ENCODE assay signal across 1 cellular context in genomic region chr3:126911162-126912026, GRCh38.
A peak's percentile ranks its signal among the peaks of the same experiment; 100 is the strongest.
TF ChIP-seq lines count a peak whose summit lies in the region.

No MANE protein-coding gene starts in this region.

TF ChIP-seq in K562, 482 proteins besides CTCF, POLR2A, EP300 and RAD21 (continued from another document and continues in another):
- TF ChIP-seq, protein P1, sequence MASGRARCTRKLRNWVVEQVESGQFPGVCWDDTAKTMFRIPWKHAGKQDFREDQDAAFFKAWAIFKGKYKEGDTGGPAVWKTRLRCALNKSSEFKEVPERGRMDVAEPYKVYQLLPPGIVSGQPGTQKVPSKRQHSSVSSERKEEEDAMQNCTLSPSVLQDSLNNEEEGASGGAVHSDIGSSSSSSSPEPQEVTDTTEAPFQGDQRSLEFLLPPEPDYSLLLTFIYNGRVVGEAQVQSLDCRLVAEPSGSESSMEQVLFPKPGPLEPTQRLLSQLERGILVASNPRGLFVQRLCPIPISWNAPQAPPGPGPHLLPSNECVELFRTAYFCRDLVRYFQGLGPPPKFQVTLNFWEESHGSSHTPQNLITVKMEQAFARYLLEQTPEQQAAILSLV (tag; IDR thresholded peaks at IDR 0.05): peak; percentile 46
- no peak for TF ChIP-seq ZNF217 (CRISPR knock-in tag; IDR thresholded peaks at IDR 0.05)
- TF ChIP-seq MTA2 (IDR thresholded peaks at IDR 0.05; ENCODE audit: low read depth): peak; percentile 87
- TF ChIP-seq CEBPG (CRISPR knock-in tag; IDR thresholded peaks at IDR 0.05): no peak
- peak in 1 of 2 experiments; percentile 31; a peak in 1 of 4 replicates for TF ChIP-seq CEBPG (tag; conservative IDR thresholded peaks at IDR 0.05 in 1 of 2, IDR thresholded peaks at IDR 0.05 in 1 of 2)
- peak; percentile 70 for TF ChIP-seq POLR2AphosphoS5 (IDR thresholded peaks at IDR 0.05; ENCODE audit: control insufficient read depth, insufficient read depth, low read depth, low read length)
- TF ChIP-seq ARHGAP35 (IDR thresholded peaks at IDR 0.05; ENCODE audit: partially characterized antibody): no peak
- peak; percentile 76; the same call in 1 of the 2 replicates for TF ChIP-seq ZNF311 (CRISPR knock-in tag; IDR thresholded peaks at IDR 0.05)
- TF ChIP-seq RBFOX2 (IDR thresholded peaks at IDR 0.05; ENCODE audit: low read depth, low read length): peak; percentile 72
- peak; percentile 55; the same call in 1 of the 2 replicates for TF ChIP-seq GATAD2B (IDR thresholded peaks at IDR 0.05; ENCODE audit: borderline replicate concordance)
- TF ChIP-seq CTBP1 (IDR thresholded peaks at IDR 0.05; ENCODE audit: borderline replicate concordance): peak; percentile 85
- TF ChIP-seq ZKSCAN1 (IDR thresholded peaks at IDR 0.05; ENCODE audit: low read depth, low read length): peak; percentile 79; the same call in 1 of the 2 replicates
- peak; percentile 98 for TF ChIP-seq RNF2 (IDR thresholded peaks at IDR 0.05)
- no peak for TF ChIP-seq ZNF41 (CRISPR knock-in tag; conservative IDR thresholded peaks at IDR 0.05)
- TF ChIP-seq, protein P2, sequence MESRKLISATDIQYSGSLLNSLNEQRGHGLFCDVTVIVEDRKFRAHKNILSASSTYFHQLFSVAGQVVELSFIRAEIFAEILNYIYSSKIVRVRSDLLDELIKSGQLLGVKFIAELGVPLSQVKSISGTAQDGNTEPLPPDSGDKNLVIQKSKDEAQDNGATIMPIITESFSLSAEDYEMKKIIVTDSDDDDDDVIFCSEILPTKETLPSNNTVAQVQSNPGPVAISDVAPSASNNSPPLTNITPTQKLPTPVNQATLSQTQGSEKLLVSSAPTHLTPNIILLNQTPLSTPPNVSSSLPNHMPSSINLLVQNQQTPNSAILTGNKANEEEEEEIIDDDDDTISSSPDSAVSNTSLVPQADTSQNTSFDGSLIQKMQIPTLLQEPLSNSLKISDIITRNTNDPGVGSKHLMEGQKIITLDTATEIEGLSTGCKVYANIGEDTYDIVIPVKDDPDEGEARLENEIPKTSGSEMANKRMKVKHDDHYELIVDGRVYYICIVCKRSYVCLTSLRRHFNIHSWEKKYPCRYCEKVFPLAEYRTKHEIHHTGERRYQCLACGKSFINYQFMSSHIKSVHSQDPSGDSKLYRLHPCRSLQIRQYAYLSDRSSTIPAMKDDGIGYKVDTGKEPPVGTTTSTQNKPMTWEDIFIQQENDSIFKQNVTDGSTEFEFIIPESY (CRISPR knock-in tag; IDR thresholded peaks at IDR 0.05): no peak
- TF ChIP-seq, protein P3, sequence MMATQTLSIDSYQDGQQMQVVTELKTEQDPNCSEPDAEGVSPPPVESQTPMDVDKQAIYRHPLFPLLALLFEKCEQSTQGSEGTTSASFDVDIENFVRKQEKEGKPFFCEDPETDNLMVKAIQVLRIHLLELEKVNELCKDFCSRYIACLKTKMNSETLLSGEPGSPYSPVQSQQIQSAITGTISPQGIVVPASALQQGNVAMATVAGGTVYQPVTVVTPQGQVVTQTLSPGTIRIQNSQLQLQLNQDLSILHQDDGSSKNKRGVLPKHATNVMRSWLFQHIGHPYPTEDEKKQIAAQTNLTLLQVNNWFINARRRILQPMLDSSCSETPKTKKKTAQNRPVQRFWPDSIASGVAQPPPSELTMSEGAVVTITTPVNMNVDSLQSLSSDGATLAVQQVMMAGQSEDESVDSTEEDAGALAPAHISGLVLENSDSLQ (IDR thresholded peaks at IDR 0.05): peak; percentile 38; the same call in 1 of the 2 replicates
- no peak for TF ChIP-seq SRSF9 (IDR thresholded peaks at IDR 0.05; ENCODE audit: borderline replicate concordance, low read depth, low read length)
- TF ChIP-seq PHF21A (IDR thresholded peaks at IDR 0.05; ENCODE audit: borderline replicate concordance, low read depth): no peak
- TF ChIP-seq MXI1 (IDR thresholded peaks at IDR 0.05; ENCODE audit: low read depth, low read length): 0 out of 2 replicates have a peak, but pooled peaks have one; percentile 39
- TF ChIP-seq HDAC8 (tag; IDR thresholded peaks at IDR 0.05): peak; percentile 42; the same call in 1 of the 2 replicates
- peak; percentile 90 for TF ChIP-seq GATA2 (CRISPR knock-in tag; IDR thresholded peaks at IDR 0.05)
- TF ChIP-seq PHB2 (IDR thresholded peaks at IDR 0.05; ENCODE audit: low read depth): no peak
- no peak; the same call in 1 of the 2 replicates for TF ChIP-seq HEY1 (CRISPR knock-in tag; IDR thresholded peaks at IDR 0.05; ENCODE audit: borderline replicate concordance)
- peak; percentile 89 for TF ChIP-seq JUND (IDR thresholded peaks at IDR 0.05; ENCODE audit: borderline replicate concordance, low read depth, low read length)
- TF ChIP-seq JUND (tag; IDR thresholded peaks at IDR 0.05; ENCODE audit: borderline replicate concordance, low read depth, low read length): peak; percentile 78; the same call in 2 of the 3 replicates
- no peak for TF ChIP-seq ZNF778 (CRISPR knock-in tag; IDR thresholded peaks at IDR 0.05)
- no peak for TF ChIP-seq CHD2 (IDR thresholded peaks at IDR 0.05; ENCODE audit: low read depth, low read length)
- TF ChIP-seq, protein P4, sequence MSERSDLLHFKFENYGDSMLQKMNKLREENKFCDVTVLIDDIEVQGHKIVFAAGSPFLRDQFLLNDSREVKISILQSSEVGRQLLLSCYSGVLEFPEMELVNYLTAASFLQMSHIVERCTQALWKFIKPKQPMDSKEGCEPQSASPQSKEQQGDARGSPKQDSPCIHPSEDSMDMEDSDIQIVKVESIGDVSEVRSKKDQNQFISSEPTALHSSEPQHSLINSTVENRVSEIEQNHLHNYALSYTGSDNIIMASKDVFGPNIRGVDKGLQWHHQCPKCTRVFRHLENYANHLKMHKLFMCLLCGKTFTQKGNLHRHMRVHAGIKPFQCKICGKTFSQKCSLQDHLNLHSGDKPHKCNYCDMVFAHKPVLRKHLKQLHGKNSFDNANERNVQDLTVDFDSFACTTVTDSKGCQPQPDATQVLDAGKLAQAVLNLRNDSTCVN (CRISPR knock-in tag; IDR thresholded peaks at IDR 0.05): no peak
- peak; percentile 68 for TF ChIP-seq EGR1 (conservative IDR thresholded peaks at IDR 0.05)
- peak; percentile 81 for TF ChIP-seq HDAC3 (IDR thresholded peaks at IDR 0.05; ENCODE audit: borderline replicate concordance, partially characterized antibody)
- TF ChIP-seq CBFA2T2 (conservative IDR thresholded peaks at IDR 0.05): peak; percentile 91
- TF ChIP-seq, protein P5, sequence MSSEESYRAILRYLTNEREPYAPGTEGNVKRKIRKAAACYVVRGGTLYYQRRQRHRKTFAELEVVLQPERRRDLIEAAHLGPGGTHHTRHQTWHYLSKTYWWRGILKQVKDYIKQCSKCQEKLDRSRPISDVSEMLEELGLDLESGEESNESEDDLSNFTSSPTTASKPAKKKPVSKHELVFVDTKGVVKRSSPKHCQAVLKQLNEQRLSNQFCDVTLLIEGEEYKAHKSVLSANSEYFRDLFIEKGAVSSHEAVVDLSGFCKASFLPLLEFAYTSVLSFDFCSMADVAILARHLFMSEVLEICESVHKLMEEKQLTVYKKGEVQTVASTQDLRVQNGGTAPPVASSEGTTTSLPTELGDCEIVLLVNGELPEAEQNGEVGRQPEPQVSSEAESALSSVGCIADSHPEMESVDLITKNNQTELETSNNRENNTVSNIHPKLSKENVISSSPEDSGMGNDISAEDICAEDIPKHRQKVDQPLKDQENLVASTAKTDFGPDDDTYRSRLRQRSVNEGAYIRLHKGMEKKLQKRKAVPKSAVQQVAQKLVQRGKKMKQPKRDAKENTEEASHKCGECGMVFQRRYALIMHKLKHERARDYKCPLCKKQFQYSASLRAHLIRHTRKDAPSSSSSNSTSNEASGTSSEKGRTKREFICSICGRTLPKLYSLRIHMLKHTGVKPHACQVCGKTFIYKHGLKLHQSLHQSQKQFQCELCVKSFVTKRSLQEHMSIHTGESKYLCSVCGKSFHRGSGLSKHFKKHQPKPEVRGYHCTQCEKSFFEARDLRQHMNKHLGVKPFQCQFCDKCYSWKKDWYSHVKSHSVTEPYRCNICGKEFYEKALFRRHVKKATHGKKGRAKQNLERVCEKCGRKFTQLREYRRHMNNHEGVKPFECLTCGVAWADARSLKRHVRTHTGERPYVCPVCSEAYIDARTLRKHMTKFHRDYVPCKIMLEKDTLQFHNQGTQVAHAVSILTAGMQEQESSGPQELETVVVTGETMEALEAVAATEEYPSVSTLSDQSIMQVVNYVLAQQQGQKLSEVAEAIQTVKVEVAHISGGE (CRISPR knock-in tag; IDR thresholded peaks at IDR 0.05): peak in 1 of 3 experiments; percentile 66; a peak in 2 of 6 replicates
- TF ChIP-seq RUNX1 (IDR thresholded peaks at IDR 0.05; ENCODE audit: low read depth): peak; percentile 92
- peak; percentile 51; the same call in 1 of the 2 replicates for TF ChIP-seq SP1 (CRISPR knock-in tag; IDR thresholded peaks at IDR 0.05)
- TF ChIP-seq, protein P6, sequence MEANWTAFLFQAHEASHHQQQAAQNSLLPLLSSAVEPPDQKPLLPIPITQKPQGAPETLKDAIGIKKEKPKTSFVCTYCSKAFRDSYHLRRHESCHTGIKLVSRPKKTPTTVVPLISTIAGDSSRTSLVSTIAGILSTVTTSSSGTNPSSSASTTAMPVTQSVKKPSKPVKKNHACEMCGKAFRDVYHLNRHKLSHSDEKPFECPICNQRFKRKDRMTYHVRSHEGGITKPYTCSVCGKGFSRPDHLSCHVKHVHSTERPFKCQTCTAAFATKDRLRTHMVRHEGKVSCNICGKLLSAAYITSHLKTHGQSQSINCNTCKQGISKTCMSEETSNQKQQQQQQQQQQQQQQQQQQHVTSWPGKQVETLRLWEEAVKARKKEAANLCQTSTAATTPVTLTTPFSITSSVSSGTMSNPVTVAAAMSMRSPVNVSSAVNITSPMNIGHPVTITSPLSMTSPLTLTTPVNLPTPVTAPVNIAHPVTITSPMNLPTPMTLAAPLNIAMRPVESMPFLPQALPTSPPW (CRISPR knock-in tag; IDR thresholded peaks at IDR 0.05): peak; percentile 48; the same call in 1 of the 2 replicates
- peak; percentile 87 for TF ChIP-seq PML (IDR thresholded peaks at IDR 0.05; ENCODE audit: low read length)
- TF ChIP-seq, protein P7, sequence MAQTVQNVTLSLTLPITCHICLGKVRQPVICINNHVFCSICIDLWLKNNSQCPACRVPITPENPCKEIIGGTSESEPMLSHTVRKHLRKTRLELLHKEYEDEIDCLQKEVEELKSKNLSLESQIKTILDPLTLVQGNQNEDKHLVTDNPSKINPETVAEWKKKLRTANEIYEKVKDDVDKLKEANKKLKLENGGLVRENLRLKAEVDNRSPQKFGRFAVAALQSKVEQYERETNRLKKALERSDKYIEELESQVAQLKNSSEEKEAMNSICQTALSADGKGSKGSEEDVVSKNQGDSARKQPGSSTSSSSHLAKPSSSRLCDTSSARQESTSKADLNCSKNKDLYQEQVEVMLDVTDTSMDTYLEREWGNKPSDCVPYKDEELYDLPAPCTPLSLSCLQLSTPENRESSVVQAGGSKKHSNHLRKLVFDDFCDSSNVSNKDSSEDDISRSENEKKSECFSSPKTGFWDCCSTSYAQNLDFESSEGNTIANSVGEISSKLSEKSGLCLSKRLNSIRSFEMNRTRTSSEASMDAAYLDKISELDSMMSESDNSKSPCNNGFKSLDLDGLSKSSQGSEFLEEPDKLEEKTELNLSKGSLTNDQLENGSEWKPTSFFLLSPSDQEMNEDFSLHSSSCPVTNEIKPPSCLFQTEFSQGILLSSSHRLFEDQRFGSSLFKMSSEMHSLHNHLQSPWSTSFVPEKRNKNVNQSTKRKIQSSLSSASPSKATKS (CRISPR knock-in tag; IDR thresholded peaks at IDR 0.05): no peak
- no peak for TF ChIP-seq NR2F6 (CRISPR knock-in tag; IDR thresholded peaks at IDR 0.05)
- TF ChIP-seq CBX1 (IDR thresholded peaks at IDR 0.05; ENCODE audit: low read depth): 0 out of 2 replicates have a peak, but pooled peaks have one; percentile 19
- no peak for TF ChIP-seq ARID2 (IDR thresholded peaks at IDR 0.05)
- TF ChIP-seq GABPA (tag; conservative IDR thresholded peaks at IDR 0.05; ENCODE audit: low read depth): peak; percentile 78
- peak in 1 of 2 experiments; percentile 63; a peak in 2 of 4 replicates for TF ChIP-seq ETV6 (IDR thresholded peaks at IDR 0.05; ENCODE audit: borderline replicate concordance in 1 of 2, low read depth in 2 of 2, low read length in 1 of 2)
- no peak for TF ChIP-seq ETV6 (CRISPR knock-in tag; IDR thresholded peaks at IDR 0.05; ENCODE audit: borderline replicate concordance)
- no peak for TF ChIP-seq PRPF4 (IDR thresholded peaks at IDR 0.05; ENCODE audit: insufficient read depth, low read depth, low read length, poor library complexity, severe bottlenecking)
- peak; percentile 98 for TF ChIP-seq ARID1B (IDR thresholded peaks at IDR 0.05)
- peak; percentile 59 for TF ChIP-seq JUN (IDR thresholded peaks at IDR 0.05; ENCODE audit: borderline replicate concordance, low read depth, low read length)
- no peak for TF ChIP-seq JUN (CRISPR knock-in tag; IDR thresholded peaks at IDR 0.05; ENCODE audit: borderline replicate concordance)
- TF ChIP-seq, protein P8, sequence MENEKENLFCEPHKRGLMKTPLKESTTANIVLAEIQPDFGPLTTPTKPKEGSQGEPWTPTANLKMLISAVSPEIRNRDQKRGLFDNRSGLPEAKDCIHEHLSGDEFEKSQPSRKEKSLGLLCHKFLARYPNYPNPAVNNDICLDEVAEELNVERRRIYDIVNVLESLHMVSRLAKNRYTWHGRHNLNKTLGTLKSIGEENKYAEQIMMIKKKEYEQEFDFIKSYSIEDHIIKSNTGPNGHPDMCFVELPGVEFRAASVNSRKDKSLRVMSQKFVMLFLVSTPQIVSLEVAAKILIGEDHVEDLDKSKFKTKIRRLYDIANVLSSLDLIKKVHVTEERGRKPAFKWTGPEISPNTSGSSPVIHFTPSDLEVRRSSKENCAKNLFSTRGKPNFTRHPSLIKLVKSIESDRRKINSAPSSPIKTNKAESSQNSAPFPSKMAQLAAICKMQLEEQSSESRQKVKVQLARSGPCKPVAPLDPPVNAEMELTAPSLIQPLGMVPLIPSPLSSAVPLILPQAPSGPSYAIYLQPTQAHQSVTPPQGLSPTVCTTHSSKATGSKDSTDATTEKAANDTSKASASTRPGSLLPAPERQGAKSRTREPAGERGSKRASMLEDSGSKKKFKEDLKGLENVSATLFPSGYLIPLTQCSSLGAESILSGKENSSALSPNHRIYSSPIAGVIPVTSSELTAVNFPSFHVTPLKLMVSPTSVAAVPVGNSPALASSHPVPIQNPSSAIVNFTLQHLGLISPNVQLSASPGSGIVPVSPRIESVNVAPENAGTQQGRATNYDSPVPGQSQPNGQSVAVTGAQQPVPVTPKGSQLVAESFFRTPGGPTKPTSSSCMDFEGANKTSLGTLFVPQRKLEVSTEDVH (IDR thresholded peaks at IDR 0.05; ENCODE audit: low read depth, partially characterized antibody): peak; percentile 35
- 0 out of 2 replicates have a peak, but pooled peaks have one; percentile 54 for TF ChIP-seq GTF2E2 (tag; IDR thresholded peaks at IDR 0.05)
- TF ChIP-seq CEBPB (tag; IDR thresholded peaks at IDR 0.05): peak; percentile 33; the same call in 1 of the 2 replicates
